Comparison of ENCODE assay signal across 8 cellular contexts in genomic region chr2:208407667-208408066, GRCh38. TPM values are rescaled to one million over a fixed set of nuclear protein-coding genes. Genes with fewer than 3 reads are reported as not detected.
DNase-seq lines count a peak whose midpoint lies in the region; ATAC-seq, FAIRE-seq and TF ChIP-seq lines count a peak whose summit lies in the region.

No MANE protein-coding gene starts in this region.

- TF ChIP-seq EP300 in HepG2 (IDR thresholded peaks at IDR 0.05; ENCODE audit: low read depth in 2 of 2, low read length in 2 of 2) = no peak
- TF ChIP-seq EP300 in HepG2 (CRISPR knock-in tag; IDR thresholded peaks at IDR 0.05; ENCODE audit: borderline replicate concordance) = no peak

- H3K4me2 ChIP-seq in HepG2 (ENCODE audit: low read depth, low read length) = no peak overlapping the region

- in situ Hi-C loops in HepG2 (cut with HindIII; ENCODE audit: extremely low pct_ligation_motif_present, low pct_unique_long_range_greater_than_20kb) = loop anchor here (10.0 to 25.0 kb wide), 4 partner anchors 937 to 1555 kb away; partner anchors contain the start of gene MAP2

- no TSS peak for BruUV-seq in HepG2 (replicated peaks; lab: Mats Ljungman, UMichigan)

- TF ChIP-seq RAD21 in HepG2 (CRISPR knock-in tag; IDR thresholded peaks at IDR 0.05) = peak; percentile 41; the same call in 1 of the 2 replicates

- H3K79me2 ChIP-seq in HepG2 (ENCODE audit: insufficient read depth, low read length) = no peaks in the 10 kb centered on the region

- H3K27ac ChIP-seq in HepG2 (ENCODE audit: extremely low read length, insufficient read depth, low read length) (no peak overlapping the region), colonic mucosa (no peak overlapping the region)

- H2AFZ ChIP-seq in HepG2 (ENCODE audit: low read length) = no peak overlapping the region

- DNase-seq in Jurkat, Clone E6-1 (ENCODE audit: low read depth, low spot score) = peak; percentile 11
- DNase-seq in adipocyte (ENCODE audit: low read depth) (peak; percentile 10), HepG2 (ENCODE audit: low spot score) (peak; percentile 3), occipital lobe (lab: John Stamatoyannopoulos, UW) (no peak), colonic mucosa (no peak)

- intact Hi-C loops in HepG2 (cut with micrococcal nuclease; ENCODE audit: unreplicated experiment) (no loop called here), colonic mucosa (cut with DNase I) (no loop called here)

- peaks cover 13% of the 10 kb centered on the region for H3K4me1 ChIP-seq in adipocyte (ENCODE audit: control insufficient read depth, insufficient read depth, low read length)
- no peaks in the 10 kb centered on the region for H3K4me1 ChIP-seq in HepG2 (ENCODE audit: insufficient read depth, low read length)
- H3K4me1 ChIP-seq in colonic mucosa = no peaks in the 10 kb centered on the region

- FAIRE-seq in G401.6 (lab: Jason Lieb, UNC) (peak; percentile 3), HepG2 (lab: Jason Lieb, UNC) (no peak)

- ATAC-seq in HepG2 = peak; percentile 81
- ATAC-seq in GM21381 (IDR thresholded peaks at IDR 0.05; ENCODE audit: unreplicated experiment) = no peak
- no peak for ATAC-seq in GM19023 (IDR thresholded peaks at IDR 0.05; ENCODE audit: unreplicated experiment)

- WGBS in HepG2 (ENCODE audit: low lambda C conversion rate) = 10% methylated on average over 9 of the region's 9 CpGs

- H3K27me3 ChIP-seq in adipocyte (replicated peaks; ENCODE audit: control insufficient read depth, insufficient read depth, low read length) (peaks cover 51% of the 10 kb centered on the region), HepG2 (ENCODE audit: control insufficient read depth in 1 of 2, insufficient read depth in 2 of 2, low read length in 2 of 2) (peaks cover 5 to 18% of the 10 kb centered on the region in 2 experiments; a peak in 2 of 5 replicates), colonic mucosa (peaks cover 26% of the 10 kb centered on the region)

- TF ChIP-seq POLR2A in HepG2 (IDR thresholded peaks at IDR 0.05; ENCODE audit: insufficient read depth in 1 of 2, low read depth in 2 of 2, low read length in 2 of 2) = no peak

- no peaks in the 10 kb centered on the region; the same call in 1 of the 2 replicates for H4K20me1 ChIP-seq in HepG2 (ENCODE audit: insufficient read depth, low read length)

- CTCF ChIA-PET in HepG2 (lab: Yijun Ruan, JAX; ENCODE audit: low intra/inter-chr PET ratio, low total read pairs) = interaction anchor here (1.1 kb wide), 1 partner anchor 1017 kb away, joined by 3 read pairs; the partner anchor contains the start of gene MAP2

- H3K9me3 ChIP-seq in adipocyte (ENCODE audit: control insufficient read depth, low read length) (no peaks in the 10 kb centered on the region), HepG2 (ENCODE audit: low read length) (no peaks in the 10 kb centered on the region), colonic mucosa (no peaks in the 10 kb centered on the region)

- H3K9ac ChIP-seq in adipocyte (ENCODE audit: low read length) (no peak overlapping the region), HepG2 (ENCODE audit: insufficient read depth, low read depth, low read length) (no peak overlapping the region), colonic mucosa (ENCODE audit: low read depth in 2 of 2, low read length in 2 of 2) (no peak overlapping the region)

- H3K36me3 ChIP-seq in adipocyte (ENCODE audit: control insufficient read depth, insufficient read depth, low read length, severe bottlenecking) = no peaks in the 10 kb centered on the region
- H3K36me3 ChIP-seq in HepG2 (replicated peaks in 1 of 2; ENCODE audit: control insufficient read depth in 1 of 2, insufficient read depth in 2 of 2, low read length in 2 of 2) = no peaks in the 10 kb centered on the region
- no peaks in the 10 kb centered on the region for H3K36me3 ChIP-seq in colonic mucosa

- peak; percentile 57 for TF ChIP-seq CTCF in HepG2 (CRISPR knock-in tag; IDR thresholded peaks at IDR 0.05)
- no peak for TF ChIP-seq CTCF in colonic mucosa (IDR thresholded peaks at IDR 0.05)

- POLR2A ChIA-PET in HepG2 (lab: Yijun Ruan, JAX) = no interaction called here

- H3K4me3 ChIP-seq in Jurkat, Clone E6-1 (ENCODE audit: low read length) = no peak overlapping the region
- no peak overlapping the region for H3K4me3 ChIP-seq in adipocyte (ENCODE audit: low read length)
- no peak overlapping the region for H3K4me3 ChIP-seq in HepG2 (replicated peaks in 1 of 3; ENCODE audit: insufficient read depth in 1 of 3, low read depth in 2 of 3, low read length in 3 of 3)
- no peak overlapping the region for H3K4me3 ChIP-seq in colonic mucosa

TF ChIP-seq in HepG2, 621 proteins besides CTCF, POLR2A, EP300 and RAD21:
- peak; percentile 77 for TF ChIP-seq STAG1 (CRISPR knock-in tag; IDR thresholded peaks at IDR 0.05)
- TF ChIP-seq NBN (conservative IDR thresholded peaks at IDR 0.05) = no peak
- TF ChIP-seq GFI1 (CRISPR knock-in tag; IDR thresholded peaks at IDR 0.05; ENCODE audit: borderline replicate concordance) = 0 out of 2 replicates have a peak, but pooled peaks have one; percentile 43

RNA-seq across cellular contexts. Expression of gene PTH2R, which starts 1.1 kb away (rescaled TPM):
- polyA plus RNA-seq in Jurkat, Clone E6-1 (2012; ENCODE audit: insufficient read depth, insufficient read length) = not detected
- total RNA-seq in HepG2 (2016; rRNA removed; fragmentation: Illumina TruSeq; extraction: Trizol) (0.04 TPM in 1 of 2 replicates, not detected in the other), occipital lobe (1.4 TPM), colonic mucosa (not detected)
- total RNA-seq in HepG2 (2016; cell fraction: cytosol; rRNA removed; fragmentation: Illumina TruSeq; extraction: Trizol; ENCODE audit: low read depth) = not detected in 2 replicates
- not detected in 2 replicates for total RNA-seq in HepG2 (2016; cell fraction: insoluble cytoplasmic fraction; rRNA removed; fragmentation: Illumina TruSeq; extraction: Trizol)
- not detected in 2 replicates for total RNA-seq in HepG2 (2016; cell fraction: membrane; rRNA removed; fragmentation: Illumina TruSeq; extraction: Trizol)
- total RNA-seq in HepG2 (2016; cell fraction: nucleus; rRNA removed; fragmentation: Illumina TruSeq; extraction: Trizol) = not detected in 2 replicates
- polyA plus RNA-seq in HepG2 (2011; rRNA removed) = not detected in 2 replicates
- polyA plus RNA-seq in HepG2 (2011; cell fraction: cytosol; rRNA removed) = not detected in 2 replicates
- not detected in 2 replicates for polyA plus RNA-seq in HepG2 (2011; cell fraction: nucleus; rRNA removed)
- not detected in 2 replicates for polyA plus RNA-seq in HepG2 (2012)
- polyA plus RNA-seq in HepG2 (2016; cell fraction: cytosol; fragmentation: Illumina TruSeq; extraction: Trizol; ENCODE audit: low read depth) = not detected in 2 replicates
- not detected in 2 replicates for polyA plus RNA-seq in HepG2 (2016; cell fraction: insoluble cytoplasmic fraction; fragmentation: Illumina TruSeq; extraction: Trizol; ENCODE audit: low read depth)
- polyA plus RNA-seq in HepG2 (2016; cell fraction: membrane; fragmentation: Illumina TruSeq; extraction: Trizol; ENCODE audit: low read depth) = not detected in 2 replicates
- not detected in 2 replicates for polyA plus RNA-seq in HepG2 (2016; cell fraction: nucleus; fragmentation: Illumina TruSeq; extraction: Trizol; ENCODE audit: insufficient read depth, low read depth)
- polyA minus RNA-seq in HepG2 (2011; rRNA and poly(A)+ RNA removed; ENCODE audit: low replicate concordance) = 0.08 TPM in 1 of 2 replicates, not detected in the other
- polyA minus RNA-seq in HepG2 (2011; cell fraction: cytosol; rRNA and poly(A)+ RNA removed) = not detected in 2 replicates
- 0.37 and 0.39 TPM in 2 replicates for polyA minus RNA-seq in HepG2 (2011; cell fraction: nucleus; rRNA and poly(A)+ RNA removed)

Comparison
In these comparisons a context has a peak if more than half of its experiments do, and no peak if none do; other contexts are left out.
1. DNase-seq: peak in Jurkat, Clone E6-1 (single experiment), adipocyte (single experiment) and HepG2 (single experiment); none in occipital lobe (single experiment) and colonic mucosa (single experiment).